In genomic region chr2:29430382-29431112, GRCh38 we compare ENCODE assay signal across 19 cellular contexts.
DNase-seq lines count a peak whose midpoint lies in the region; ATAC-seq and TF ChIP-seq lines count a peak whose summit lies in the region.
"Had no signal": no experiment of that assay in that cellular context is flagged by ENCODE, and none has a peak within 500 bp of the region (broad histone marks: within the 10 kb centered on the region; RNA-seq: fewer than 3 reads in every experiment).

No MANE protein-coding gene starts in this region.

- TF ChIP-seq EP300 in suprapubic skin (IDR thresholded peaks at IDR 0.05), result no peak

- no peaks in the 10 kb centered on the region for H3F3A ChIP-seq in PC-3 (ENCODE audit: low read length, unreplicated experiment)

- no peaks in the 10 kb centered on the region for H4K20me1 ChIP-seq in PC-3 (ENCODE audit: low read length)
- H4K20me1 ChIP-seq: BLaER1 treated with 17β-estradiol and CSF1 and Interleukin-3, amounts not matched to agents 10 nM and 100 nM had no signal

- H3K36me3 ChIP-seq in PC-3 (ENCODE audit: low read depth, low read length), result no peaks in the 10 kb centered on the region
- no peaks in the 10 kb centered on the region for H3K36me3 ChIP-seq in left lung
- H3K36me3 ChIP-seq in suprapubic skin, result no peaks in the 10 kb centered on the region
- H3K36me3 ChIP-seq: BLaER1 treated with 17β-estradiol and CSF1 and Interleukin-3, amounts not matched to agents 10 nM and 100 nM had no signal

- H3K27ac ChIP-seq in PC-3 (ENCODE audit: low read length) (no peak overlapping the region), left lung (no peak overlapping the region), suprapubic skin (no peak overlapping the region)
- H3K27ac ChIP-seq: BLaER1 treated with 17β-estradiol and CSF1 and Interleukin-3, amounts not matched to agents 10 nM and 100 nM; KMS-11; PC-9 had no signal

- DNase-seq in NCI-H1417 (lab: John Stamatoyannopoulos, UW) (peak in 2 of 3 experiments; percentile 36 to 78), NCI-H1417 treated with DMSO at 0.1 percent for 48 hours (lab: John Stamatoyannopoulos, UW) (no peak), NCI-H1092 treated with DMSO at 0.1 percent for 48 hours (lab: John Stamatoyannopoulos, UW) (peak; percentile 43), PC-3 (peak; percentile 11), left lung (no peak), suprapubic skin (ENCODE audit: low spot score in 2 of 2) (no peak), NCI-H1930 (lab: John Stamatoyannopoulos, UW) (no peak)
- DNase-seq: 8988T; H9; NCI-H524; NK-92 treated with Interleukin-12 subunit alpha and Interleukin-12 subunit beta, amount 100 ng/mL, for 24 hours; PC-9; SHP77; T-helper 2 cell had no signal

- no peaks in the 10 kb centered on the region for H3K79me2 ChIP-seq in PC-3 (ENCODE audit: low read length)

- ATAC-seq in PC-3, result no peak
- peak; percentile 65 for ATAC-seq in left lung
- ATAC-seq in HG03045 (IDR thresholded peaks at IDR 0.05; ENCODE audit: unreplicated experiment), result no peak
- ATAC-seq: GM12878, HepG2 had no signal

- H3K9me3 ChIP-seq in PC-3 (ENCODE audit: low read length) (no peaks in the 10 kb centered on the region), left lung (no peaks in the 10 kb centered on the region), suprapubic skin (no peaks in the 10 kb centered on the region)

- no peak for TF ChIP-seq POLR2A in suprapubic skin (IDR thresholded peaks at IDR 0.05)

- H3K27me3 ChIP-seq in PC-3 (ENCODE audit: low read length), result no peaks in the 10 kb centered on the region
- no peaks in the 10 kb centered on the region for H3K27me3 ChIP-seq in left lung
- no peaks in the 10 kb centered on the region for H3K27me3 ChIP-seq in suprapubic skin
- H3K27me3 ChIP-seq: BLaER1 treated with 17β-estradiol and CSF1 and Interleukin-3, amounts not matched to agents 10 nM and 100 nM had no signal

- CTCF ChIA-PET in PC-3 (lab: Charles Lee), result no interaction called here

- WGBS in suprapubic skin, result 40% methylated on average over 4 of the region's 4 CpGs

- H3K4me1 ChIP-seq in PC-3 (ENCODE audit: insufficient read depth, low read length), result no peaks in the 10 kb centered on the region
- H3K4me1 ChIP-seq in left lung, result no peaks in the 10 kb centered on the region
- H3K4me1 ChIP-seq in suprapubic skin, result no peaks in the 10 kb centered on the region

- no peak overlapping the region for H3K4me2 ChIP-seq in PC-3 (ENCODE audit: low read length)
- H3K4me2 ChIP-seq: BLaER1 treated with 17β-estradiol and CSF1 and Interleukin-3, amounts not matched to agents 10 nM and 100 nM; KMS-11; PC-9 had no signal

- no peak overlapping the region for H3K9ac ChIP-seq in PC-3 (ENCODE audit: low read length)
- H3K9ac ChIP-seq: BLaER1 treated with 17β-estradiol and CSF1 and Interleukin-3, amounts not matched to agents 10 nM and 100 nM; KMS-11 had no signal

- H3K4me3 ChIP-seq in PC-3 (ENCODE audit: low read length) (no peak overlapping the region), left lung (no peak overlapping the region), suprapubic skin (no peak overlapping the region)
- H3K4me3 ChIP-seq: BLaER1 treated with 17β-estradiol and CSF1 and Interleukin-3, amounts not matched to agents 10 nM and 100 nM; GM12878; PC-9 had no signal

- no TSS peak for BruUV-seq in PC-3 (replicated peaks; lab: Mats Ljungman, UMichigan)

- no peak overlapping the region for H2AFZ ChIP-seq in PC-3 (ENCODE audit: low read length)
- H2AFZ ChIP-seq: PC-9 had no signal

- TF ChIP-seq CTCF in PC-3 (conservative IDR thresholded peaks at IDR 0.05; ENCODE audit: low read depth, low read length) (no peak), left lung (IDR thresholded peaks at IDR 0.05) (no peak), suprapubic skin (IDR thresholded peaks at IDR 0.05) (no peak)

- intact Hi-C loops in PC-3 (cut with micrococcal nuclease), result no loop called here
- intact Hi-C loops in left lung (cut with DNase I), result no loop called here

- H3K9me2 ChIP-seq in PC-3 (replicated peaks; ENCODE audit: low read length), result no peaks in the 10 kb centered on the region

- POLR2A ChIA-PET in PC-3 (lab: Charles Lee; ENCODE audit: unreplicated experiment), result no interaction called here

Comparison
In these comparisons a context has a peak if more than half of its experiments do, and no peak if none do; other contexts are left out.
1. DNase-seq: peak in NCI-H1417 (2 of 3), NCI-H1092 treated with DMSO at 0.1 percent for 48 hours (single experiment) and PC-3 (single experiment); none in NCI-H1417 treated with DMSO at 0.1 percent for 48 hours (single experiment), left lung (0 of 2), suprapubic skin (0 of 2) and NCI-H1930 (0 of 2).